In genomic region chr2:168246483-168247340, GRCh38 we compare ENCODE assay signal across 8 cellular contexts. TPM values are rescaled to one million over a fixed set of nuclear protein-coding genes. Genes with fewer than 3 reads are reported as not detected.
DNase-seq lines count a peak whose midpoint lies in the region; FAIRE-seq and TF ChIP-seq lines count a peak whose summit lies in the region.

No MANE protein-coding gene starts in this region.

- H3K27me3 Mint-ChIP-seq in immature natural killer cell (ENCODE audit: low read depth in 3 of 3), result peaks cover 7 to 14% (median 14%) of the 10 kb centered on the region in 3 donors

- DNase-seq in GM10248 (ENCODE audit: extremely low spot score), result peak; percentile 42
- peak; percentile 60 for DNase-seq in H54 (ENCODE audit: insufficient read length, low spot score)
- peak; percentile 50 for DNase-seq in WERI-Rb-1
- DNase-seq in breast epithelium (ENCODE audit: low spot score in 2 of 2), result peak; percentile 38 to 72
- peak; percentile 87 to 91 (median 89) for DNase-seq in immature natural killer cell
- DNase-seq in smooth muscle cell (lab: John Stamatoyannopoulos, UW; ENCODE audit: unreplicated experiment), result peak; percentile 48
- DNase-seq in NCI-H187 treated with DMSO at 0.1 percent for 48 hours (lab: John Stamatoyannopoulos, UW), result no peak

- H3K4me3 ChIP-seq in Loucy (ENCODE audit: low read length, poor library complexity, severe bottlenecking) (peak overlapping the region; percentile 94), WERI-Rb-1 (ENCODE audit: low read depth, low read length) (peak overlapping the region; percentile 74), breast epithelium (peak overlapping the region; percentile 76 to 90 (median 83)), smooth muscle cell (peak overlapping the region; percentile 70)

- H3K9me3 ChIP-seq in Loucy (ENCODE audit: insufficient read depth, low read depth, low read length), result no peaks in the 10 kb centered on the region
- H3K9me3 ChIP-seq in WERI-Rb-1 (ENCODE audit: severe bottlenecking), result no peaks in the 10 kb centered on the region
- no peaks in the 10 kb centered on the region for H3K9me3 ChIP-seq in breast epithelium
- H3K9me3 ChIP-seq in smooth muscle cell (replicated peaks; ENCODE audit: low read depth), result no peaks in the 10 kb centered on the region

- H3K36me3 ChIP-seq in Loucy (ENCODE audit: insufficient read depth, low read length), result no peaks in the 10 kb centered on the region
- no peaks in the 10 kb centered on the region for H3K36me3 ChIP-seq in WERI-Rb-1
- H3K36me3 ChIP-seq in breast epithelium, result no peaks in the 10 kb centered on the region
- no peaks in the 10 kb centered on the region for H3K36me3 ChIP-seq in smooth muscle cell (ENCODE audit: low read depth)

- H3K9ac ChIP-seq in Loucy (ENCODE audit: low read depth, low read length, poor library complexity, severe bottlenecking) (peak overlapping the region; percentile 90), smooth muscle cell (ENCODE audit: low read depth) (peak overlapping the region; percentile 63)

- no peaks in the 10 kb centered on the region for H3K9me2 ChIP-seq in Loucy (replicated peaks; ENCODE audit: low read depth, low read length)

- peak overlapping the region; percentile 87 to 96 (median 93) for H3K4me3 Mint-ChIP-seq in immature natural killer cell

- CTCF ChIA-PET in GM10248 (lab: Yijun Ruan, JAX), result no interaction called here

- intact Hi-C loops in breast epithelium (cut with DNase I; ENCODE audit: low total_unique reads), result no loop called here

- H3F3A ChIP-seq in Loucy (ENCODE audit: low read depth) (no peaks in the 10 kb centered on the region), smooth muscle cell (ENCODE audit: low read depth) (peaks cover 6% of the 10 kb centered on the region)

- no peak for TF ChIP-seq CTCF in GM10248 (IDR thresholded peaks at IDR 0.05; ENCODE audit: control extremely low read depth, extremely low read depth, low read depth, missing control alignments)
- TF ChIP-seq CTCF in Loucy (conservative IDR thresholded peaks at IDR 0.05; ENCODE audit: low read length), result peak; percentile 36
- peak; percentile 36 for TF ChIP-seq CTCF in WERI-Rb-1 (IDR thresholded peaks at IDR 0.05; ENCODE audit: low read depth, low read length)
- no peak for TF ChIP-seq CTCF in breast epithelium (IDR thresholded peaks at IDR 0.05)
- peak; percentile 25 for TF ChIP-seq CTCF in smooth muscle cell (IDR thresholded peaks at IDR 0.05; ENCODE audit: borderline replicate concordance, insufficient read depth, poor library complexity, severe bottlenecking)

- H3K36me3 Mint-ChIP-seq in immature natural killer cell, result no peaks in the 10 kb centered on the region

- no peaks in the 10 kb centered on the region for H3K9me3 Mint-ChIP-seq in immature natural killer cell

- peaks cover 49 to 55% of the 10 kb centered on the region in 2 donors for H3K4me1 Mint-ChIP-seq in immature natural killer cell

- H4K20me1 ChIP-seq in Loucy (ENCODE audit: insufficient read depth, low read length, poor library complexity, severe bottlenecking) (peaks cover 28% of the 10 kb centered on the region), smooth muscle cell (ENCODE audit: low read depth) (peaks cover 15% of the 10 kb centered on the region)

- peak overlapping the region; percentile 89 for H3K4me2 ChIP-seq in Loucy (ENCODE audit: low read depth, low read length, poor library complexity, severe bottlenecking)
- peak overlapping the region; percentile 98 for H3K4me2 ChIP-seq in smooth muscle cell

- no peak for FAIRE-seq in H54 (lab: Jason Lieb, UNC)

- WGBS in smooth muscle cell (ENCODE audit: low lambda C conversion rate), result 1% methylated on average over 46 of the region's 95 CpGs

- H2AFZ ChIP-seq in Loucy (ENCODE audit: low read length), result peak overlapping the region; percentile 59; the same call in 1 of the 2 replicates
- peak overlapping the region; percentile 75 for H2AFZ ChIP-seq in smooth muscle cell (ENCODE audit: low read depth)

- peak overlapping the region; percentile 87 for H3K27ac ChIP-seq in WERI-Rb-1
- peak overlapping the region; percentile 80 to 88 for H3K27ac ChIP-seq in breast epithelium
- H3K27ac ChIP-seq in smooth muscle cell (ENCODE audit: low read depth), result peak overlapping the region; percentile 59

- peaks cover 49% of the 10 kb centered on the region for H3K79me2 ChIP-seq in Loucy (ENCODE audit: insufficient read depth, low read length)
- H3K79me2 ChIP-seq in smooth muscle cell (ENCODE audit: low read depth), result peaks cover 48% of the 10 kb centered on the region

- TF ChIP-seq POLR2A in H54 (IDR thresholded peaks at IDR 0.05; ENCODE audit: low read depth, low read length), result peak; percentile 4; the same call in 1 of the 2 replicates
- TF ChIP-seq POLR2A in breast epithelium (IDR thresholded peaks at IDR 0.05), result no peak

- H3K27me3 ChIP-seq in Loucy (ENCODE audit: insufficient read depth, low read length, poor library complexity, severe bottlenecking), result no peaks in the 10 kb centered on the region
- no peaks in the 10 kb centered on the region for H3K27me3 ChIP-seq in WERI-Rb-1 (ENCODE audit: insufficient read depth, low read depth, severe bottlenecking)
- no peaks in the 10 kb centered on the region for H3K27me3 ChIP-seq in breast epithelium
- no peaks in the 10 kb centered on the region for H3K27me3 ChIP-seq in smooth muscle cell (ENCODE audit: low read depth)

- H3K27ac Mint-ChIP-seq in immature natural killer cell, result peak overlapping the region; percentile 87 to 98 (median 96)

- H3K4me1 ChIP-seq in Loucy (ENCODE audit: insufficient read depth, low read length, poor library complexity, severe bottlenecking) (peaks cover 39% of the 10 kb centered on the region), breast epithelium (no peaks in the 10 kb centered on the region), smooth muscle cell (ENCODE audit: low read depth) (peaks cover 26% of the 10 kb centered on the region)

- POLR2A ChIA-PET in GM10248 (lab: Yijun Ruan, JAX), result no interaction called here

RNA-seq across cellular contexts. Expression of gene STK39, which starts 0.7 kb away (rescaled TPM):
- total RNA-seq in breast epithelium (10 to 100 TPM; 16.4 to 22.9 (median 19.2) TPM), smooth muscle cell (32.1 and 37.8 TPM in 2 replicates)
- polyA plus RNA-seq in immature natural killer cell (10 to 100 TPM in 1 of 3 donors, 1 to 10 TPM in 2; 5.8 to 11.5 (median 9.3) TPM), smooth muscle cell (18.8 and 21.1 TPM in 2 replicates)

Comparison
In these comparisons a context has a peak if more than half of its experiments do, and no peak if none do; other contexts are left out.
1. CTCF ChIP-seq: peak in Loucy (single experiment), WERI-Rb-1 (single experiment) and smooth muscle cell (single experiment); none in GM10248 (single experiment) and breast epithelium (0 of 3).
2. Peak in every context shown above with its lines, with median percentiles within 50 percentile points of each other: H3K4me3 ChIP-seq and H3K27ac ChIP-seq.